Comparison of ENCODE assay signal across 9 cellular contexts in genomic region chrX:56310581-56310980, GRCh38.
"Had no signal": no experiment of that assay in that cellular context is flagged by ENCODE, and none has a peak within 500 bp of the region (broad histone marks: within the 10 kb centered on the region; RNA-seq: fewer than 3 reads in every experiment).

No MANE protein-coding gene starts in this region.

- H3K4me3 ChIP-seq: GM23248, HAP-1, K562 had no signal

- H3K4me3 Mint-ChIP-seq: HFFc6 had no signal

- H3K27ac Mint-ChIP-seq: HFFc6 had no signal

- H3K9me3 ChIP-seq: HAP-1 had no signal

- FAIRE-seq: HTR-8/SVneo, K562 had no signal

- DNase-seq: GOT3, H7, HFFc6, IMR-90 had no signal

- ATAC-seq: HCT116, K562 had no signal
